ENCODE assay signal across 6 cellular contexts in genomic region chr17:7383742-7384488, GRCh38. TPM values are rescaled to one million over a fixed set of nuclear protein-coding genes. Genes with fewer than 3 reads are reported as not detected.
DNase-seq lines count a peak whose midpoint lies in the region; TF ChIP-seq lines count a peak whose summit lies in the region.

No MANE protein-coding gene starts in this region.

- no peak for DNase-seq in GM12864 (ENCODE audit: low read depth)
- peak; percentile 84 for DNase-seq in NCI-H146 (lab: John Stamatoyannopoulos, UW)
- DNase-seq in activated naive CD8-positive, alpha-beta T cell treated with anti-CD3 and anti-CD28 coated beads, Interleukin-2, amount 50 U/mL, for 16 hours (ENCODE audit: low read depth, low spot score), result peak; percentile 54
- DNase-seq in uterus, result peak in 1 of 2 donors; percentile 46
- DNase-seq in NCI-H2029 treated with DMSO at 0.1 percent for 48 hours (lab: John Stamatoyannopoulos, UW), result no peak

- TF ChIP-seq CTCF in GM12864 (IDR thresholded peaks at IDR 0.05; ENCODE audit: low read depth, low read length, missing control alignments) (no peak), uterus (IDR thresholded peaks at IDR 0.05) (peak in 1 of 4 experiments; percentile 4)

- H3K27me3 ChIP-seq in muscle layer of duodenum (ENCODE audit: low read depth, low read length) (no peaks in the 10 kb centered on the region), uterus (no peaks in the 10 kb centered on the region)

- H3K9me3 ChIP-seq in muscle layer of duodenum (ENCODE audit: control insufficient read depth in 1 of 2, low read length in 2 of 2) (no peaks in the 10 kb centered on the region), uterus (no peaks in the 10 kb centered on the region)

- H3K27ac ChIP-seq in muscle layer of duodenum (ENCODE audit: low read length) (no peak overlapping the region), uterus (peak overlapping the region in 1 of 2 donors; percentile 49)

- H3K4me3 ChIP-seq in GM12864 (ENCODE audit: low read depth, low read length), result peak overlapping the region; percentile 58
- H3K4me3 ChIP-seq in muscle layer of duodenum (ENCODE audit: low read depth in 1 of 2, low read length in 2 of 2), result peak overlapping the region; percentile 37 to 66
- peak overlapping the region; percentile 17 to 32 for H3K4me3 ChIP-seq in uterus

- peaks cover 8 to 30% of the 10 kb centered on the region in 2 donors for H3K4me1 ChIP-seq in muscle layer of duodenum (ENCODE audit: control insufficient read depth in 1 of 2, insufficient read depth in 2 of 2, low read length in 2 of 2)
- peaks cover 0 to 11% of the 10 kb centered on the region in 2 donors for H3K4me1 ChIP-seq in uterus

- intact Hi-C loops in uterus (cut with DNase I; ENCODE audit: low total_unique reads), result no loop called here

- TF ChIP-seq POLR2A in uterus (IDR thresholded peaks at IDR 0.05), result no peak

- peaks cover 0 to 4% of the 10 kb centered on the region in 2 donors for H3K36me3 ChIP-seq in muscle layer of duodenum (ENCODE audit: control insufficient read depth in 1 of 2, insufficient read depth in 2 of 2, low read length in 2 of 2)
- no peaks in the 10 kb centered on the region for H3K36me3 ChIP-seq in uterus

RNA-seq across cellular contexts. Expression of gene TNK1, which starts 3.0 kb away (rescaled TPM):
- 1 to 10 TPM in 3 of 4 donors, under 1 TPM in 1; 0.26 to 9.2 (median 1.8) TPM for total RNA-seq in uterus

RNA-seq across cellular contexts. Expression of gene PLSCR3, which starts 10.4 kb away (rescaled TPM):
- total RNA-seq in uterus, result 10 to 100 TPM in 3 of 4 donors, under 1 TPM in 1; 0.77 to 42.6 (median 17.6) TPM

RNA-seq across cellular contexts. Expression of gene TMEM256, which starts 20.0 kb away (rescaled TPM):
- 100 to 1,000 TPM in 3 of 4 donors, 10 to 100 TPM in 1; 26.0 to 131 (median 115) TPM for total RNA-seq in uterus

RNA-seq across cellular contexts. Expression of gene NLGN2, which starts 23.7 kb away (rescaled TPM):
- 10 to 100 TPM; 14.2 to 81.9 (median 19.7) TPM for total RNA-seq in uterus

RNA-seq across cellular contexts. Expression of gene TMEM95, which starts 29.0 kb away (rescaled TPM):
- not detected for total RNA-seq in uterus

Comparison
In these comparisons a context has a peak if more than half of its experiments do, and no peak if none do; other contexts are left out.
1. DNase-seq: peak in NCI-H146 (single experiment) and activated naive CD8-positive, alpha-beta T cell treated with anti-CD3 and anti-CD28 coated beads, Interleukin-2, amount 50 U/mL, for 16 hours (single experiment); none in GM12864 (single experiment) and NCI-H2029 treated with DMSO at 0.1 percent for 48 hours (single experiment).
2. Peak in every context shown above with its lines, with median percentiles within 50 percentile points of each other: H3K4me3 ChIP-seq.